15 cellular contexts compared by ENCODE assay signal in genomic region chr4:98181815-98182214, GRCh38. TPM values are rescaled to one million over a fixed set of nuclear protein-coding genes. Genes with fewer than 3 reads are reported as not detected.
A peak's percentile ranks its signal among the peaks of the same experiment; 100 is the strongest.
DNase-seq lines count a peak whose midpoint lies in the region; ATAC-seq, FAIRE-seq and TF ChIP-seq lines count a peak whose summit lies in the region.
"Had no signal": no experiment of that assay in that cellular context is flagged by ENCODE, and none has a peak within 500 bp of the region (broad histone marks: within the 10 kb centered on the region; RNA-seq: fewer than 3 reads in every experiment).

No MANE protein-coding gene starts in this region.

- BruUV-seq in GM12878 (replicated peaks; lab: Mats Ljungman, UMichigan): no TSS peak

- no peak for TF ChIP-seq EP300 in GM12878 (IDR thresholded peaks at IDR 0.05; ENCODE audit: borderline replicate concordance in 1 of 2, control insufficient read depth in 1 of 2, low read depth in 2 of 2, low read length in 2 of 2)

- H4K20me1 ChIP-seq in GM12878 (ENCODE audit: control insufficient read depth, insufficient read depth): no peaks in the 10 kb centered on the region

- no peak overlapping the region for H3K4me2 ChIP-seq in GM12878 (ENCODE audit: control insufficient read depth, insufficient read depth)

- CTCF ChIA-PET in GM12878 (lab: Yijun Ruan, JAX): no interaction called here

- H3K36me3 ChIP-seq in GM12878 (ENCODE audit: control insufficient read depth in 2 of 2, insufficient read depth in 2 of 2, low read length in 1 of 2): no peaks in the 10 kb centered on the region
- no peaks in the 10 kb centered on the region for H3K36me3 ChIP-seq in left lung
- no peaks in the 10 kb centered on the region for H3K36me3 ChIP-seq in body of pancreas (replicated peaks in 1 of 2; ENCODE audit: insufficient read depth in 1 of 2, low read depth in 2 of 2)
- H3K36me3 ChIP-seq in vagina: no peaks in the 10 kb centered on the region

- no peak overlapping the region for H3K27ac ChIP-seq in GM12878 (ENCODE audit: control insufficient read depth, insufficient read depth)
- no peak overlapping the region for H3K27ac ChIP-seq in left lung
- no peak overlapping the region for H3K27ac ChIP-seq in body of pancreas
- no peak overlapping the region for H3K27ac ChIP-seq in vagina

- H3K9ac ChIP-seq in GM12878 (ENCODE audit: control insufficient read depth, insufficient read depth, low read length): no peak overlapping the region

- in situ Hi-C loops in GM12878 (cut with MboI): no loop called here

- H3K9me3 ChIP-seq in GM12878 (replicated peaks; ENCODE audit: control insufficient read depth, insufficient read depth, low read length) (no peaks in the 10 kb centered on the region), left lung (no peaks in the 10 kb centered on the region), body of pancreas (no peaks in the 10 kb centered on the region), vagina (no peaks in the 10 kb centered on the region)

- no peaks in the 10 kb centered on the region for H3K79me2 ChIP-seq in GM12878 (ENCODE audit: control insufficient read depth, insufficient read depth, low read length)

- POLR2A ChIA-PET in GM12878 (lab: Charles Lee): no interaction called here

- FAIRE-seq in GM12878 (lab: Jason Lieb, UNC): no peak
- FAIRE-seq: TTC549 had no signal

- no peak for TF ChIP-seq RAD21 in GM12878 (IDR thresholded peaks at IDR 0.05; ENCODE audit: insufficient read depth, low read depth, low read length)

- ATAC-seq in HG03354 (IDR thresholded peaks at IDR 0.05; ENCODE audit: poor library complexity, severe bottlenecking, unreplicated experiment): peak; percentile 49
- 0 out of 3 replicates have a peak, but pooled peaks have one; percentile 36 for ATAC-seq in GM12878
- ATAC-seq in left lung: peak; percentile 35
- ATAC-seq in body of pancreas: no peak
- ATAC-seq: activated naive CD8-positive, alpha-beta T cell treated with anti-CD3 and anti-CD28 coated beads, Interleukin-2, amount 50 U/mL, for 24 hours; effector memory CD8-positive, alpha-beta T cell; Panc1 had no signal

- no peaks in the 10 kb centered on the region for H3K4me1 ChIP-seq in GM12878 (ENCODE audit: control insufficient read depth, insufficient read depth, low read length)
- no peaks in the 10 kb centered on the region for H3K4me1 ChIP-seq in left lung
- no peaks in the 10 kb centered on the region for H3K4me1 ChIP-seq in body of pancreas
- H3K4me1 ChIP-seq in vagina: no peaks in the 10 kb centered on the region

- WGBS in GM12878 (ENCODE audit: insufficient coverage, insufficient replicate concordance, low lambda C conversion rate, missing lambda C conversion rate): 34% methylated on average over 3 of the region's 3 CpGs
- 61 to 79% methylated on average over 3 of the region's 3 CpGs for WGBS in body of pancreas, 2 donors

- H3K4me3 ChIP-seq in GM12878: no peak overlapping the region
- no peak overlapping the region for H3K4me3 ChIP-seq in left lung
- no peak overlapping the region for H3K4me3 ChIP-seq in body of pancreas
- H3K4me3 ChIP-seq in vagina: no peak overlapping the region

- TF ChIP-seq POLR2A in GM12878 (IDR thresholded peaks at IDR 0.05; ENCODE audit: low read depth, low read length) (no peak), body of pancreas (IDR thresholded peaks at IDR 0.05) (no peak), vagina (IDR thresholded peaks at IDR 0.05) (no peak)

- RAD21 ChIA-PET in GM12878 (lab: Charles Lee; ENCODE audit: unreplicated experiment): no interaction called here

- SMC1A ChIA-PET in GM12878 (lab: Charles Lee; ENCODE audit: uncharacterized antibody, unreplicated experiment): interaction anchor here (1.3 kb wide), 1 partner anchor 19 kb away, joined by 3 read pairs; no protein-coding TSS in a partner anchor

- no peak for TF ChIP-seq CTCF in GM12878 (IDR thresholded peaks at IDR 0.05 in 2 of 3, conservative IDR thresholded peaks at IDR 0.05 in 1 of 3; ENCODE audit: control insufficient read depth in 2 of 3, extremely low read depth in 1 of 3, insufficient read depth in 1 of 3, low read depth in 3 of 3, low read length in 3 of 3)
- TF ChIP-seq CTCF in left lung (IDR thresholded peaks at IDR 0.05): no peak
- TF ChIP-seq CTCF in body of pancreas (IDR thresholded peaks at IDR 0.05): no peak
- TF ChIP-seq CTCF in vagina (IDR thresholded peaks at IDR 0.05): no peak

- intact Hi-C loops in GM12878 (cut with micrococcal nuclease; ENCODE audit: unreplicated experiment) (no loop called here), left lung (cut with DNase I) (no loop called here), body of pancreas (cut with DNase I) (no loop called here), vagina (cut with DNase I) (no loop called here)

- H2AFZ ChIP-seq in GM12878 (ENCODE audit: control insufficient read depth, low read depth, low read length): no peak overlapping the region

- DNase-seq in GM03348 (ENCODE audit: low spot score) (peak; percentile 24), GM12878 (ENCODE audit: low read depth, low spot score) (no peak), left lung (no peak), body of pancreas (no peak), amniotic stem cell (lab: John Stamatoyannopoulos, UW) (no peak), vagina (ENCODE audit: extremely low spot score in 2 of 2) (no peak)
- DNase-seq: activated CD8-positive, alpha-beta memory T cell treated with anti-CD3 and anti-CD28 coated beads, Interleukin-2, amount 50 U/mL, for 48 hours; activated naive CD8-positive, alpha-beta T cell treated with anti-CD3 and anti-CD28 coated beads, Interleukin-2, amount 50 U/mL, for 24 hours; CD8-positive, alpha-beta memory T cell; effector memory CD8-positive, alpha-beta T cell; Karpas-422; stimulated activated CD4-positive, alpha-beta T cell treated with anti-CD3 and anti-CD28 coated beads, Interleukin-4, amount 100 ng/mL, for 24 hours had no signal

- H3K27me3 ChIP-seq in GM12878 (replicated peaks in 1 of 2; ENCODE audit: control insufficient read depth in 2 of 2, insufficient read depth in 2 of 2, low read length in 1 of 2) (no peaks in the 10 kb centered on the region; a peak in 1 of 4 replicates), left lung (no peaks in the 10 kb centered on the region), body of pancreas (no peaks in the 10 kb centered on the region), vagina (no peaks in the 10 kb centered on the region)

TF ChIP-seq in GM12878, 131 proteins besides CTCF, POLR2A, EP300 and RAD21:
- TF ChIP-seq RFX5 (IDR thresholded peaks at IDR 0.05; ENCODE audit: low read depth, low read length) (peak; percentile 86), GATAD2B (conservative IDR thresholded peaks at IDR 0.05; ENCODE audit: low read depth) (no peak), NFYA (IDR thresholded peaks at IDR 0.05; ENCODE audit: borderline replicate concordance, low read depth, low read length) (no peak), CREB1 (IDR thresholded peaks at IDR 0.05; ENCODE audit: low read depth) (0 out of 2 replicates have a peak, but pooled peaks have one; percentile 22), RB1 (IDR thresholded peaks at IDR 0.05; ENCODE audit: borderline replicate concordance) (no peak)

RNA-seq across cellular contexts. Expression of gene STPG2, which starts 38.5 kb away (rescaled TPM):
- total RNA-seq in GM12878 (2013; cell fraction: nucleolus; rRNA removed): 0.69 and 0.77 TPM in 2 replicates
- 0.33 TPM in 1 of 2 replicates, not detected in the other for total RNA-seq in GM12878 (2014; rRNA removed)
- not detected in 2 replicates for total RNA-seq in GM12878 (2014; rRNA removed; fragmentation: Illumina TruSeq; extraction: Trizol)
- 0.13 TPM in 1 of 2 replicates, not detected in the other for total RNA-seq in GM12878 (2021)
- polyA plus RNA-seq in GM12878 (2011; ENCODE audit: low read depth): not detected
- polyA plus RNA-seq in GM12878 (2011; rRNA removed): 0.12 TPM in 1 of 2 replicates, not detected in the other
- polyA plus RNA-seq in GM12878 (2011; cell fraction: cytosol; rRNA removed): not detected in 2 replicates
- polyA plus RNA-seq in GM12878 (2011; cell fraction: nucleus; rRNA removed): 0.16 and 0.18 TPM in 2 replicates
- polyA plus RNA-seq in GM12878 (2012): 0.06 TPM in 1 of 2 replicates, not detected in the other
- not detected in 2 replicates for polyA plus RNA-seq in GM12878 (2014; fragmentation: Illumina TruSeq; extraction: Trizol)
- not detected for polyA plus RNA-seq in GM12878 (2014; fragmentation: Nextera tagmentation; extraction: Ambion mirVana)
- polyA plus RNA-seq in GM12878 (2014; rRNA removed): not detected in 2 replicates
- under 1 TPM in 1 of 2 experiments, not detected in 1; 0.24 TPM for polyA plus RNA-seq in GM12878 (2016; fragmentation: Nextera tagmentation; extraction: Ambion mirVana)
- polyA minus RNA-seq in GM12878 (2011; rRNA and poly(A)+ RNA removed): 0.46 and 0.59 TPM in 2 replicates
- polyA minus RNA-seq in GM12878 (2011; cell fraction: cytosol; rRNA and poly(A)+ RNA removed): not detected in 2 replicates
- polyA minus RNA-seq in GM12878 (2011; cell fraction: nucleus; rRNA and poly(A)+ RNA removed): 0.48 and 0.73 TPM in 2 replicates
- under 1 TPM; 0.64 to 0.76 TPM for total RNA-seq in left lung
- total RNA-seq in body of pancreas: 1 to 10 TPM in 1 of 2 donors, under 1 TPM in 1; 0.66 to 1.6 TPM
- not detected for total RNA-seq in vagina
- total RNA-seq: CD8-positive, alpha-beta memory T cell had no signal
- polyA plus RNA-seq: CD8-positive, alpha-beta memory T cell had no signal
